In the genomic region with DNA sequence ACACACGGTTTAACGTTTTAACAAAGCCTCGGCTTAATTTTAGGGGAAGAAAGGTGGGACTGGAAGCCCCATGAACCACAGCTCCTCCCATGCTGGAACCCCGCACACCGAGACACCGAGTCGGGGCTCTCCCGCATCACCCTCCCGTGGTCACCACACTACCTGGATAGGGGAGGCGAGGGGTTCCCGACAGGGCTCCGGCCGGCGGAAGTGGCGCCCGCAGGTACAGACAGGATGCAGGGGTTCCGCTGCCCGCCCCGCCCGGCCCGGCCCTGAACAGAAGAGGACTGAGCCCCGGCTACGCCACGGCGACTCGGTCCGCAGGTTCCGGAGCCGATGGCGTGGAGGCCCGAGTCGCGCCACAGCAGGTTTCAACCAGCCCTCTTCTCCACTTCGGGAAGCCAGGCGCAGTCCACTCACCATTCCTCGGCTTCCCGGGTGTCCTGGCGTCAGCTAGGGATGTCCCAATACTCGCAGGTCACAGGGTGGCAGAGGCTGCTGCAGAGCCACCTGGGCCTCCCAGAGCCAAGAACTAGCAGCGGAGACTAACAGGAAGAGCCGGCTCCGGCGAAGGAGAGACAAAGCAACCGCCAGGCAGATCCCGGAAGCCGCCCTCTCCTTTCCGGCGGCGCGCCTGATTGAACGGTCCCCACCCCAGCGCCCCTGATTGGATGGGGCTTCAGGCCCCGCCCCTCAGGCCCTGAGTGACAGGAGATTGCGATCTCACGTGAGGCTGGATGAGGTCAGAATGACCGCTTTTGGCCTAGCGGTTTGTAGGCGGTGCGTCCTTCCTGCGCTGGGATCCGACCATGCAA, we compare ENCODE assay signal across 8 cellular contexts. TPM values are rescaled to one million over a fixed set of nuclear protein-coding genes. Genes with fewer than 3 reads are reported as not detected.
A peak's percentile ranks its signal among the peaks of the same experiment; 100 is the strongest.
DNase-seq lines count a peak whose midpoint lies in the region; ATAC-seq and TF ChIP-seq lines count a peak whose summit lies in the region.

A gene (minus strand): TSS at position 580 of the 815 bp plus-strand sequence. CDS start 157 bp downstream, at position 423.

- H4K20me1 ChIP-seq in GM23338 (replicated peaks; ENCODE audit: insufficient read depth), result peaks cover 25% of the 10 kb centered on the region

- peaks cover 2% of the 10 kb centered on the region; the same call in 1 of the 2 replicates for H3K27me3 ChIP-seq in GM23338 (ENCODE audit: insufficient read depth)

- peak within 1 kb of the TSS; percentile 96 for H3K4me3 Mint-ChIP-seq in GM23338
- peak within 1 kb of the TSS; percentile 91 for H3K4me3 Mint-ChIP-seq in activated T-helper 1 cell treated with anti-CD3 and anti-CD28 coated beads, Interleukin-12 subunit alpha, Interleukin-12 subunit beta, Interleukin-2, Interleukin-4 antibody, amounts not matched to agents 30 ng/mL and 10 ng/mL and 1 ng/mL, durations not matched to agents 14 hours and 24 hours and 36 hours
- peak within 1 kb of the TSS; percentile 88 to 93 (median 90) for H3K4me3 Mint-ChIP-seq in naive thymus-derived CD8-positive, alpha-beta T cell
- H3K4me3 Mint-ChIP-seq in stimulated activated naive B cell treated with anti-CD40 and anti-IgM and Interleukin-4, amounts not matched to agents 10 μg/mL and 1 μg/mL and 100 μg/mL, for 72 hours, result peak within 1 kb of the TSS; percentile 93 to 99

- ATAC-seq in GM23338, result peak; percentile 95
- ATAC-seq in naive thymus-derived CD8-positive, alpha-beta T cell, result peak; percentile 96 to 99
- peak; percentile 98 to 99 for ATAC-seq in stimulated activated naive B cell treated with anti-CD40 and anti-IgM and Interleukin-4, amounts not matched to agents 10 μg/mL and 1 μg/mL and 100 μg/mL, for 72 hours (replicated peaks)

- H3K27ac ChIP-seq in GM23338 (ENCODE audit: low read depth), result peak within 1 kb of the TSS; percentile 98

- TF ChIP-seq CTCF in GM23338 (conservative IDR thresholded peaks at IDR 0.05; ENCODE audit: low read depth in 2 of 2) (no peak), fibroblast of mammary gland (conservative IDR thresholded peaks at IDR 0.05; ENCODE audit: control insufficient read depth, insufficient read depth, low read depth, low read length) (no peak)

- DNase-seq in Daoy (ENCODE audit: low read depth) (peak; percentile 95), GM23338 (ENCODE audit: low spot score) (peak; percentile 99), Kasumi-1 (lab: John Stamatoyannopoulos, UW) (peak; percentile 94 to 95), RKO (ENCODE audit: low spot score) (peak; percentile 96), fibroblast of mammary gland (ENCODE audit: low read depth) (peak; percentile 97)
- peak; percentile 86 for DNase-seq in activated T-helper 1 cell treated with anti-CD3 and anti-CD28 coated beads, Interleukin-12 subunit alpha, Interleukin-12 subunit beta, Interleukin-2, Interleukin-4 antibody, amounts not matched to agents 30 ng/mL and 10 ng/mL and 1 ng/mL, durations not matched to agents 14 hours and 24 hours and 36 hours (ENCODE audit: low spot score)
- DNase-seq in naive thymus-derived CD8-positive, alpha-beta T cell, result peak; percentile 79 to 94 (median 90)
- peak; percentile 95 for DNase-seq in stimulated activated naive B cell treated with anti-CD40 and anti-IgM and Interleukin-4, amounts not matched to agents 10 μg/mL and 1 μg/mL and 100 μg/mL, for 72 hours

- intact Hi-C loops in activated T-helper 1 cell treated with anti-CD3 and anti-CD28 coated beads, Interleukin-12 subunit alpha, Interleukin-12 subunit beta, Interleukin-2, Interleukin-4 antibody, amounts not matched to agents 30 ng/mL and 10 ng/mL and 1 ng/mL, durations not matched to agents 14 hours and 24 hours and 36 hours (cut with micrococcal nuclease), result loop anchor here (1.0 to 5.0 kb wide), 6 partner anchors 26 to 537 kb away; a partner anchor contains a TSS

- peaks cover 28% of the 10 kb centered on the region for H3K4me1 ChIP-seq in GM23338 (ENCODE audit: insufficient read depth)

- peaks cover 24% of the 10 kb centered on the region for H3K4me1 Mint-ChIP-seq in GM23338
- H3K4me1 Mint-ChIP-seq in activated T-helper 1 cell treated with anti-CD3 and anti-CD28 coated beads, Interleukin-12 subunit alpha, Interleukin-12 subunit beta, Interleukin-2, Interleukin-4 antibody, amounts not matched to agents 30 ng/mL and 10 ng/mL and 1 ng/mL, durations not matched to agents 14 hours and 24 hours and 36 hours (ENCODE audit: low read depth), result peaks cover 15% of the 10 kb centered on the region
- H3K4me1 Mint-ChIP-seq in naive thymus-derived CD8-positive, alpha-beta T cell, result peaks cover 6 to 26% (median 19%) of the 10 kb centered on the region in 4 donors
- H3K4me1 Mint-ChIP-seq in stimulated activated naive B cell treated with anti-CD40 and anti-IgM and Interleukin-4, amounts not matched to agents 10 μg/mL and 1 μg/mL and 100 μg/mL, for 72 hours, result peaks cover 6 to 8% of the 10 kb centered on the region in 2 donors

- peak within 1 kb of the TSS; percentile 86 for H3K4me2 ChIP-seq in GM23338

- H3K4me3 ChIP-seq in GM23338 (peak within 1 kb of the TSS; percentile 89), fibroblast of mammary gland (ENCODE audit: control insufficient read depth, low read depth, low read length) (peak within 1 kb of the TSS; percentile 92)

- H3K79me2 ChIP-seq in GM23338 (replicated peaks; ENCODE audit: insufficient read depth), result peaks cover 48% of the 10 kb centered on the region

- H3K9me2 ChIP-seq in GM23338 (ENCODE audit: insufficient read depth), result no peaks in the 10 kb centered on the region; the same call in 1 of the 2 replicates

- peak within 1 kb of the TSS; percentile 98 for H3K27ac Mint-ChIP-seq in GM23338
- H3K27ac Mint-ChIP-seq in activated T-helper 1 cell treated with anti-CD3 and anti-CD28 coated beads, Interleukin-12 subunit alpha, Interleukin-12 subunit beta, Interleukin-2, Interleukin-4 antibody, amounts not matched to agents 30 ng/mL and 10 ng/mL and 1 ng/mL, durations not matched to agents 14 hours and 24 hours and 36 hours, result peak within 1 kb of the TSS; percentile 74
- H3K27ac Mint-ChIP-seq in naive thymus-derived CD8-positive, alpha-beta T cell, result peak within 1 kb of the TSS; percentile 79 to 93 (median 90)
- H3K27ac Mint-ChIP-seq in stimulated activated naive B cell treated with anti-CD40 and anti-IgM and Interleukin-4, amounts not matched to agents 10 μg/mL and 1 μg/mL and 100 μg/mL, for 72 hours, result peak within 1 kb of the TSS; percentile 97

- H3K9me3 Mint-ChIP-seq in GM23338, result peaks cover 20% of the 10 kb centered on the region
- H3K9me3 Mint-ChIP-seq in activated T-helper 1 cell treated with anti-CD3 and anti-CD28 coated beads, Interleukin-12 subunit alpha, Interleukin-12 subunit beta, Interleukin-2, Interleukin-4 antibody, amounts not matched to agents 30 ng/mL and 10 ng/mL and 1 ng/mL, durations not matched to agents 14 hours and 24 hours and 36 hours, result peaks cover 50% of the 10 kb centered on the region
- peaks cover 0 to 54% (median 22%) of the 10 kb centered on the region in 9 donors for H3K9me3 Mint-ChIP-seq in naive thymus-derived CD8-positive, alpha-beta T cell
- H3K9me3 Mint-ChIP-seq in stimulated activated naive B cell treated with anti-CD40 and anti-IgM and Interleukin-4, amounts not matched to agents 10 μg/mL and 1 μg/mL and 100 μg/mL, for 72 hours, result peaks cover 4 to 7% of the 10 kb centered on the region in 2 donors

- H3K36me3 Mint-ChIP-seq in GM23338 (ENCODE audit: low read depth), result peaks cover 44% of the 10 kb centered on the region
- H3K36me3 Mint-ChIP-seq in activated T-helper 1 cell treated with anti-CD3 and anti-CD28 coated beads, Interleukin-12 subunit alpha, Interleukin-12 subunit beta, Interleukin-2, Interleukin-4 antibody, amounts not matched to agents 30 ng/mL and 10 ng/mL and 1 ng/mL, durations not matched to agents 14 hours and 24 hours and 36 hours (ENCODE audit: low read depth), result peaks cover 31% of the 10 kb centered on the region
- H3K36me3 Mint-ChIP-seq in naive thymus-derived CD8-positive, alpha-beta T cell, result peaks cover 24 to 40% (median 35%) of the 10 kb centered on the region in 3 donors
- H3K36me3 Mint-ChIP-seq in stimulated activated naive B cell treated with anti-CD40 and anti-IgM and Interleukin-4, amounts not matched to agents 10 μg/mL and 1 μg/mL and 100 μg/mL, for 72 hours, result peaks cover 37 to 39% of the 10 kb centered on the region in 2 donors

- peaks cover 11% of the 10 kb centered on the region for H3F3A ChIP-seq in GM23338 (replicated peaks; ENCODE audit: low read depth)

- peaks cover 10% of the 10 kb centered on the region for H3K27me3 Mint-ChIP-seq in GM23338 (ENCODE audit: insufficient read depth, low read depth, poor library complexity)
- peaks cover 13% of the 10 kb centered on the region for H3K27me3 Mint-ChIP-seq in activated T-helper 1 cell treated with anti-CD3 and anti-CD28 coated beads, Interleukin-12 subunit alpha, Interleukin-12 subunit beta, Interleukin-2, Interleukin-4 antibody, amounts not matched to agents 30 ng/mL and 10 ng/mL and 1 ng/mL, durations not matched to agents 14 hours and 24 hours and 36 hours (ENCODE audit: insufficient read depth)
- peaks cover 9 to 26% (median 21%) of the 10 kb centered on the region in 5 donors for H3K27me3 Mint-ChIP-seq in naive thymus-derived CD8-positive, alpha-beta T cell
- H3K27me3 Mint-ChIP-seq in stimulated activated naive B cell treated with anti-CD40 and anti-IgM and Interleukin-4, amounts not matched to agents 10 μg/mL and 1 μg/mL and 100 μg/mL, for 72 hours, result peaks cover 19 to 27% of the 10 kb centered on the region in 2 donors

- peaks cover 23% of the 10 kb centered on the region for H3K36me3 ChIP-seq in GM23338 (ENCODE audit: insufficient read depth)

- peak within 1 kb of the TSS; percentile 95; the same call in 1 of the 2 replicates for H2AFZ ChIP-seq in GM23338

- POLR2A ChIA-PET in naive thymus-derived CD8-positive, alpha-beta T cell (lab: Charles Lee), result interaction anchor here (0.9 to 1.7 kb wide), 4 partner anchors 25 to 246 kb away, joined by 3 to 8 read pairs (median 3); a partner anchor contains a TSS

TF ChIP-seq in GM23338, 12 proteins besides CTCF, POLR2A, EP300 and RAD21 (continues in another document):
- no peak for TF ChIP-seq EZH2phosphoT487 (IDR thresholded peaks at IDR 0.05; ENCODE audit: unreplicated experiment)

RNA-seq across cellular contexts. Expression of the gene that starts here (rescaled TPM):
- 10.0 and 17.5 TPM in 2 replicates for total RNA-seq in Daoy (2014; rRNA removed; shearing (Covaris generic))
- total RNA-seq in GM23338 (2014; rRNA removed; shearing (Covaris generic)), result 21.7 and 25.4 TPM in 2 replicates
- polyA plus RNA-seq in GM23338 (2016; fragmentation: Nextera tagmentation; extraction: Ambion mirVana), result 11.5 and 13.7 TPM in 2 replicates
- 8.0 and 9.5 TPM in 2 replicates for total RNA-seq in activated T-helper 1 cell treated with anti-CD3 and anti-CD28 coated beads, Interleukin-12 subunit alpha, Interleukin-12 subunit beta, Interleukin-2, Interleukin-4 antibody, amounts not matched to agents 30 ng/mL and 10 ng/mL and 1 ng/mL, durations not matched to agents 14 hours and 24 hours and 36 hours
- 10 to 100 TPM; 18.3 to 24.4 TPM for total RNA-seq in naive thymus-derived CD8-positive, alpha-beta T cell
- polyA plus RNA-seq in naive thymus-derived CD8-positive, alpha-beta T cell, result 10 to 100 TPM; 10.9 to 29.7 (median 18.2) TPM

Comparison
In these comparisons a context has a peak if more than half of its experiments do, and no peak if none do; other contexts are left out.
1. Peak in every context shown above with its lines: DNase-seq, ATAC-seq, H3K4me3 ChIP-seq and H3K27ac ChIP-seq.